8 cellular contexts compared by ENCODE assay signal in genomic region chr14:103141117-103141796, GRCh38. TPM values are rescaled to one million over a fixed set of nuclear protein-coding genes. Genes with fewer than 3 reads are reported as not detected.
DNase-seq lines count a peak whose midpoint lies in the region; ATAC-seq and TF ChIP-seq lines count a peak whose summit lies in the region.

No MANE protein-coding gene starts in this region.

- H3K4me1 ChIP-seq in IMR-90 (ENCODE audit: control insufficient read depth, insufficient read depth, low read length): peaks cover 13% of the 10 kb centered on the region
- H3K4me1 ChIP-seq in OCI-LY7 (ENCODE audit: insufficient read depth, low read length, poor library complexity, severe bottlenecking): peaks cover 34% of the 10 kb centered on the region
- peaks cover 27 to 51% (median 33%) of the 10 kb centered on the region in 3 donors for H3K4me1 ChIP-seq in esophagus squamous epithelium
- H3K4me1 ChIP-seq in gastrocnemius medialis: peaks cover 2 to 3% of the 10 kb centered on the region in 2 donors

- BruUV-seq in IMR-90 (replicated peaks; lab: Mats Ljungman, UMichigan): no TSS peak
- BruUV-seq in OCI-LY7 (replicated peaks; lab: Mats Ljungman, UMichigan): no TSS peak

- no peak overlapping the region for H3K56ac ChIP-seq in IMR-90 (ENCODE audit: extremely low read depth, insufficient read depth, low read length)

- H2AK9ac ChIP-seq in IMR-90 (replicated peaks; ENCODE audit: low read depth, low read length, poor library complexity): no peak overlapping the region

- H4K5ac ChIP-seq in IMR-90 (ENCODE audit: low read depth, low read length): no peak overlapping the region

- POLR2A ChIA-PET in IMR-90 (lab: Charles Lee; ENCODE audit: unreplicated experiment) (interaction anchor here (0.6 kb wide), 1 partner anchor 109 kb away, joined by 3 read pairs; no protein-coding TSS in a partner anchor), OCI-LY7 (lab: Charles Lee) (interaction anchor here (0.6 to 0.9 kb wide), 4 partner anchors 20 to 154 kb away, joined by 3 to 7 read pairs (median 4); no protein-coding TSS in a partner anchor)

- peak; percentile 49 for TF ChIP-seq RAD21 in IMR-90 (IDR thresholded peaks at IDR 0.05; ENCODE audit: low read length)

- peaks cover 7% of the 10 kb centered on the region; the same call in 1 of the 2 replicates for H3K27me3 ChIP-seq in IMR-90 (ENCODE audit: control insufficient read depth, insufficient read depth, low read length)
- H3K27me3 ChIP-seq in esophagus squamous epithelium: peaks cover 0 to 38% (median 0%) of the 10 kb centered on the region in 4 donors
- H3K27me3 ChIP-seq in gastrocnemius medialis: no peaks in the 10 kb centered on the region

- no peak overlapping the region for H3K18ac ChIP-seq in IMR-90 (ENCODE audit: low read depth, low read length)

- H4K20me1 ChIP-seq in IMR-90 (ENCODE audit: insufficient read depth, low read length) (no peaks in the 10 kb centered on the region), OCI-LY7 (ENCODE audit: insufficient read depth, low read length) (no peaks in the 10 kb centered on the region)

- 0 out of 2 replicates have a peak overlapping the region, but pooled peaks have one; percentile 29 for H3K4ac ChIP-seq in IMR-90 (ENCODE audit: low read depth, low read length)

- CTCF ChIA-PET in IMR-90 (lab: Yijun Ruan, JAX) (interaction anchor here (0.9 to 1.5 kb wide), 2 partner anchors 36 kb away, joined by 3 to 7 read pairs; no protein-coding TSS in a partner anchor), OCI-LY7 (lab: Charles Lee; ENCODE audit: unreplicated experiment) (interaction anchor here (0.6 to 3.2 kb wide), 6 partner anchors 8 to 104 kb away, joined by 3 to 24 read pairs (median 4); no protein-coding TSS in a partner anchor)

- H2BK5ac ChIP-seq in IMR-90 (ENCODE audit: low read depth, low read length, poor library complexity, severe bottlenecking): no peak overlapping the region

- H2BK15ac ChIP-seq in IMR-90 (ENCODE audit: low read depth, low read length): 0 out of 3 replicates have a peak overlapping the region, but pooled peaks have one; percentile 14

- H3K9me3 ChIP-seq in IMR-90 (ENCODE audit: control insufficient read depth, insufficient read depth, low read length) (no peaks in the 10 kb centered on the region), OCI-LY7 (ENCODE audit: low read length) (no peaks in the 10 kb centered on the region), esophagus squamous epithelium (no peaks in the 10 kb centered on the region), gastrocnemius medialis (no peaks in the 10 kb centered on the region)

- ATAC-seq in IMR-90 (ENCODE audit: low read depth) (no peak), gastrocnemius medialis (no peak), HG03097 (IDR thresholded peaks at IDR 0.05; ENCODE audit: low FRiP score, unreplicated experiment) (no peak), GM21367 (IDR thresholded peaks at IDR 0.05; ENCODE audit: unreplicated experiment) (no peak)

- no peaks in the 10 kb centered on the region for H3K9me2 ChIP-seq in OCI-LY7 (ENCODE audit: insufficient read depth, low read length)

- no peak overlapping the region for H3K14ac ChIP-seq in IMR-90 (replicated peaks; ENCODE audit: low read depth, low read length)

- TF ChIP-seq POLR2A in IMR-90 (IDR thresholded peaks at IDR 0.05; ENCODE audit: low read depth, low read length) (no peak), esophagus squamous epithelium (IDR thresholded peaks at IDR 0.05) (no peak), gastrocnemius medialis (IDR thresholded peaks at IDR 0.05) (no peak)

- H3K23ac ChIP-seq in IMR-90 (ENCODE audit: low read depth, low read length): no peak overlapping the region

- peak overlapping the region; percentile 18; the same call in 1 of the 2 replicates for H2BK20ac ChIP-seq in IMR-90 (ENCODE audit: low read depth, low read length)

- peak overlapping the region; percentile 13; the same call in 1 of the 2 replicates for H2BK120ac ChIP-seq in IMR-90 (ENCODE audit: low read depth, low read length)

- H2AK5ac ChIP-seq in IMR-90 (ENCODE audit: low read depth, low read length): no peak overlapping the region

- no peaks in the 10 kb centered on the region for H3K79me2 ChIP-seq in OCI-LY7 (ENCODE audit: insufficient read depth, low read depth, low read length)

- no peak overlapping the region for H4K8ac ChIP-seq in IMR-90 (ENCODE audit: low read depth in 2 of 2, low read length in 2 of 2)

- H2AFZ ChIP-seq in IMR-90 (replicated peaks; ENCODE audit: low read length, poor library complexity) (no peak overlapping the region), OCI-LY7 (ENCODE audit: low read length) (peak overlapping the region; percentile 45; the same call in 1 of the 2 replicates)

- peaks cover 12% of the 10 kb centered on the region for H3K9me1 ChIP-seq in IMR-90 (ENCODE audit: insufficient read depth, low read length)

- TF ChIP-seq CTCF in AG10803 (conservative IDR thresholded peaks at IDR 0.05; ENCODE audit: low read length): peak; percentile 71
- TF ChIP-seq CTCF in GM12872 (IDR thresholded peaks at IDR 0.05; ENCODE audit: insufficient read depth, low read depth, low read length): peak; percentile 88
- TF ChIP-seq CTCF in IMR-90 (conservative IDR thresholded peaks at IDR 0.05; ENCODE audit: low read depth, low read length): peak; percentile 63
- TF ChIP-seq CTCF in OCI-LY7 (conservative IDR thresholded peaks at IDR 0.05; ENCODE audit: low read length): peak; percentile 96
- TF ChIP-seq CTCF in esophagus squamous epithelium (IDR thresholded peaks at IDR 0.05): peak; percentile 16 to 73 (median 64)
- TF ChIP-seq CTCF in gastrocnemius medialis (IDR thresholded peaks at IDR 0.05 in 4 of 5, conservative IDR thresholded peaks at IDR 0.05 in 1 of 5): peak; percentile 54 to 76 (median 64)

- in situ Hi-C loops in IMR-90 (cut with MboI; ENCODE audit: low sequenced_read_pairs) (no loop called here), gastrocnemius medialis (cut with MboI; ENCODE audit: low sequenced_read_pairs in 4 of 4) (no loop called here)

- H4K91ac ChIP-seq in IMR-90 (ENCODE audit: insufficient read depth, low read depth, low read length): no peak overlapping the region

- dilution Hi-C loops in IMR-90 (cut with HindIII; ENCODE audit: low sequenced_read_pairs, unreplicated experiment): no loop called here

- no peak overlapping the region for H3K4me3 ChIP-seq in AG10803 (ENCODE audit: low read length)
- H3K4me3 ChIP-seq in IMR-90 (ENCODE audit: insufficient read depth, low read depth, low read length): no peak overlapping the region
- H3K4me3 ChIP-seq in OCI-LY7 (ENCODE audit: low read depth, low read length, poor library complexity, severe bottlenecking): peak overlapping the region; percentile 58
- peak overlapping the region in 1 of 4 donors; percentile 20 for H3K4me3 ChIP-seq in esophagus squamous epithelium
- no peak overlapping the region for H3K4me3 ChIP-seq in gastrocnemius medialis

- intact Hi-C loops in IMR-90 (cut with micrococcal nuclease) (loop anchor here (5.0 kb wide), 1 partner anchor 46 kb away; no protein-coding TSS in a partner anchor), OCI-LY7 (cut with micrococcal nuclease; ENCODE audit: unreplicated experiment) (loop anchor here (1.0 to 2.0 kb wide), 3 partner anchors 36 to 63 kb away; no protein-coding TSS in a partner anchor), esophagus squamous epithelium (cut with DNase I) (no loop called here), gastrocnemius medialis (cut with DNase I; ENCODE audit: low total_unique reads) (loop anchor here (1.0 kb wide), 1 partner anchor 36 kb away; no protein-coding TSS in a partner anchor)

- H3K4me2 ChIP-seq in IMR-90 (ENCODE audit: low read depth, low read length) (no peak overlapping the region), OCI-LY7 (ENCODE audit: low read length) (peak overlapping the region; percentile 73)

- WGBS in IMR-90 (ENCODE audit: extremely low coverage in 2 of 2, insufficient read length in 1 of 2), 2 experiments: no CpG with 5 or more reads among the region's 8 CpGs
- 21 to 43% methylated on average over 5 to 8 of the region's 8 CpGs for WGBS in esophagus squamous epithelium, 2 donors

- DNase-seq in AG10803 (ENCODE audit: low read depth) (peak; percentile 42), IMR-90 (peak; percentile 38), OCI-LY7 (ENCODE audit: low spot score) (peak; percentile 91), esophagus squamous epithelium (lab: John Stamatoyannopoulos, UW) (no peak), gastrocnemius medialis (no peak)

- H3K36me3 ChIP-seq in IMR-90 (ENCODE audit: control insufficient read depth, insufficient read depth, low read length) (no peaks in the 10 kb centered on the region), OCI-LY7 (ENCODE audit: insufficient read depth, low read length) (no peaks in the 10 kb centered on the region), esophagus squamous epithelium (peaks cover 0 to 1% (median 0%) of the 10 kb centered on the region in 3 donors), gastrocnemius medialis (no peaks in the 10 kb centered on the region)

- no peaks in the 10 kb centered on the region for H3K79me1 ChIP-seq in IMR-90 (ENCODE audit: low read depth in 1 of 2, low read length in 2 of 2)

- no peak overlapping the region for H3K9ac ChIP-seq in IMR-90 (ENCODE audit: low read depth, low read length)

- H3K27ac ChIP-seq in IMR-90 (ENCODE audit: insufficient read depth, low read length) (no peak overlapping the region), OCI-LY7 (ENCODE audit: low read depth, low read length, poor library complexity, severe bottlenecking) (peak overlapping the region; percentile 91), esophagus squamous epithelium (no peak overlapping the region), gastrocnemius medialis (no peak overlapping the region)

RNA-seq across cellular contexts. Expression of gene TNFAIP2, which starts 18.0 kb away (rescaled TPM):
- total RNA-seq in IMR-90 (2012; rRNA removed) (5.0 and 6.3 TPM in 2 replicates), OCI-LY7 (2022) (not detected in 2 replicates), esophagus squamous epithelium (100 to 1,000 TPM in 3 of 4 donors, 10 to 100 TPM in 1; 36.6 to 163 (median 130) TPM), gastrocnemius medialis (10 to 100 TPM; 14.8 to 72.9 (median 22.3) TPM)
- polyA plus RNA-seq in IMR-90 (2012; rRNA removed): 9.6 and 9.9 TPM in 2 replicates
- 10.7 and 12.7 TPM in 2 replicates for polyA plus RNA-seq in IMR-90 (2012; cell fraction: cytosol; rRNA removed)
- polyA plus RNA-seq in IMR-90 (2012; cell fraction: nucleus; rRNA removed; ENCODE audit: low replicate concordance): 43.9 and 49.0 TPM in 2 replicates
- total RNA-seq in OCI-LY7 (2014; rRNA removed; shearing (Covaris generic)): not detected in 2 replicates

RNA-seq across cellular contexts. Expression of gene EXOC3L4, which starts 46.7 kb away (rescaled TPM):
- not detected in 2 replicates for total RNA-seq in IMR-90 (2012; rRNA removed)
- not detected in 2 replicates for polyA plus RNA-seq in IMR-90 (2012; rRNA removed)
- 0.14 TPM in 1 of 2 replicates, not detected in the other for polyA plus RNA-seq in IMR-90 (2012; cell fraction: cytosol; rRNA removed)
- polyA plus RNA-seq in IMR-90 (2012; cell fraction: nucleus; rRNA removed; ENCODE audit: low replicate concordance): 0.72 and 0.85 TPM in 2 replicates
- not detected in 2 replicates for total RNA-seq in OCI-LY7 (2014; rRNA removed; shearing (Covaris generic))
- not detected in 2 replicates for total RNA-seq in OCI-LY7 (2022)
- total RNA-seq in esophagus squamous epithelium: under 1 TPM in 1 of 4 donors, not detected in 3; 1.00 TPM
- total RNA-seq in gastrocnemius medialis: 1 to 10 TPM in 1 of 4 donors, under 1 TPM in 1, not detected in 2; 0.35 to 2.4 TPM

RNA-seq across cellular contexts. Expression of gene LBHD2, which starts 57.2 kb away (rescaled TPM):
- total RNA-seq in IMR-90 (2012; rRNA removed) (not detected in 2 replicates), OCI-LY7 (2022) (not detected in 2 replicates), esophagus squamous epithelium (1 to 10 TPM in 1 of 4 donors, not detected in 3; 1.1 TPM), gastrocnemius medialis (not detected)
- polyA plus RNA-seq in IMR-90 (2012; rRNA removed): not detected in 2 replicates
- 0.18 TPM in 1 of 2 replicates, not detected in the other for polyA plus RNA-seq in IMR-90 (2012; cell fraction: cytosol; rRNA removed)
- polyA plus RNA-seq in IMR-90 (2012; cell fraction: nucleus; rRNA removed; ENCODE audit: low replicate concordance): not detected in 2 replicates
- total RNA-seq in OCI-LY7 (2014; rRNA removed; shearing (Covaris generic)): not detected in 2 replicates

Comparison
In these comparisons a context has a peak if more than half of its experiments do, and no peak if none do; other contexts are left out.
1. DNase-seq: peak in AG10803 (single experiment), IMR-90 (single experiment) and OCI-LY7 (single experiment); none in esophagus squamous epithelium (single experiment) and gastrocnemius medialis (0 of 2).
2. Peak in every context shown above with its lines, with median percentiles within 50 percentile points of each other: CTCF ChIP-seq.